Comparison of ENCODE assay signal across 1 cellular context in the genomic region with DNA sequence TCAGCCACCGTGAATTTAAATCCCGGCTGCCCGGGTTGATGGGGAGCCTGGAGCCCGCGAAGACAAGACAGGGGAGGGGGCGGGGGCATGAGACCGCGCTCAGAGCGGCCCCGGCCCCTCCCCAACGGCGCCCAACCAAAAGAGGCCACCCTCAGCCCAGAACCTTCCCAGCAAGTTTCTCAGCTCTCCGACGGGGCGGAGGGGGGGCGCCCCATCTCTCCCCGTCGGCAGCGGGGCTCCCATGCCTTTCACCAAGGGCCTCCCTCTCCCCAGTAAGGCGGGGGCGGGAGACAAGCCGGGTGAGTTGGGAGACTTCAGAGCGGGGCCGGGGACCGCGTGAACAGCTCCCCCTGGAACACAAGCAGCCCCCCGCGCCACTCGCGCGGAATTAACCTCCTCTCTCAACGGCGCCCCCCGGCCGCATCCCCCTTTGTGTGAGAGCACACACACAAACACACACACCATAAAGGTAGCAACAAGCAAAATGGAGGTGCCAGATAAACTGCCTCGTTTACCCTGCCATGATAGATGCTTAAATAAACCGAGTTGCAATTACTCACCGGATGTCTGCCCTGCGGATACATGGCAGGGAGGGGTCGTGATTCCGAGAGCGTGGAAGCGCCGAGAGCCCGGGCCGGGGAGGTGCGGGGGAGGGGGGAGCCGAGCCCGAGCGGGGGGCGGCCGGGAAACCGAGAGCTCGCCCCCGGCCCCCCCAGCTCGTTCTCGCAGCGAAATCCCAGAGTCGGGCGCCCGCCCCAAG.
TF ChIP-seq lines count a peak whose summit lies in the region.

No MANE protein-coding gene starts in this region.

TF ChIP-seq in GM23338, 12 proteins besides CTCF, POLR2A, EP300 and RAD21 (continued from another document):
- TF ChIP-seq, protein P1, sequence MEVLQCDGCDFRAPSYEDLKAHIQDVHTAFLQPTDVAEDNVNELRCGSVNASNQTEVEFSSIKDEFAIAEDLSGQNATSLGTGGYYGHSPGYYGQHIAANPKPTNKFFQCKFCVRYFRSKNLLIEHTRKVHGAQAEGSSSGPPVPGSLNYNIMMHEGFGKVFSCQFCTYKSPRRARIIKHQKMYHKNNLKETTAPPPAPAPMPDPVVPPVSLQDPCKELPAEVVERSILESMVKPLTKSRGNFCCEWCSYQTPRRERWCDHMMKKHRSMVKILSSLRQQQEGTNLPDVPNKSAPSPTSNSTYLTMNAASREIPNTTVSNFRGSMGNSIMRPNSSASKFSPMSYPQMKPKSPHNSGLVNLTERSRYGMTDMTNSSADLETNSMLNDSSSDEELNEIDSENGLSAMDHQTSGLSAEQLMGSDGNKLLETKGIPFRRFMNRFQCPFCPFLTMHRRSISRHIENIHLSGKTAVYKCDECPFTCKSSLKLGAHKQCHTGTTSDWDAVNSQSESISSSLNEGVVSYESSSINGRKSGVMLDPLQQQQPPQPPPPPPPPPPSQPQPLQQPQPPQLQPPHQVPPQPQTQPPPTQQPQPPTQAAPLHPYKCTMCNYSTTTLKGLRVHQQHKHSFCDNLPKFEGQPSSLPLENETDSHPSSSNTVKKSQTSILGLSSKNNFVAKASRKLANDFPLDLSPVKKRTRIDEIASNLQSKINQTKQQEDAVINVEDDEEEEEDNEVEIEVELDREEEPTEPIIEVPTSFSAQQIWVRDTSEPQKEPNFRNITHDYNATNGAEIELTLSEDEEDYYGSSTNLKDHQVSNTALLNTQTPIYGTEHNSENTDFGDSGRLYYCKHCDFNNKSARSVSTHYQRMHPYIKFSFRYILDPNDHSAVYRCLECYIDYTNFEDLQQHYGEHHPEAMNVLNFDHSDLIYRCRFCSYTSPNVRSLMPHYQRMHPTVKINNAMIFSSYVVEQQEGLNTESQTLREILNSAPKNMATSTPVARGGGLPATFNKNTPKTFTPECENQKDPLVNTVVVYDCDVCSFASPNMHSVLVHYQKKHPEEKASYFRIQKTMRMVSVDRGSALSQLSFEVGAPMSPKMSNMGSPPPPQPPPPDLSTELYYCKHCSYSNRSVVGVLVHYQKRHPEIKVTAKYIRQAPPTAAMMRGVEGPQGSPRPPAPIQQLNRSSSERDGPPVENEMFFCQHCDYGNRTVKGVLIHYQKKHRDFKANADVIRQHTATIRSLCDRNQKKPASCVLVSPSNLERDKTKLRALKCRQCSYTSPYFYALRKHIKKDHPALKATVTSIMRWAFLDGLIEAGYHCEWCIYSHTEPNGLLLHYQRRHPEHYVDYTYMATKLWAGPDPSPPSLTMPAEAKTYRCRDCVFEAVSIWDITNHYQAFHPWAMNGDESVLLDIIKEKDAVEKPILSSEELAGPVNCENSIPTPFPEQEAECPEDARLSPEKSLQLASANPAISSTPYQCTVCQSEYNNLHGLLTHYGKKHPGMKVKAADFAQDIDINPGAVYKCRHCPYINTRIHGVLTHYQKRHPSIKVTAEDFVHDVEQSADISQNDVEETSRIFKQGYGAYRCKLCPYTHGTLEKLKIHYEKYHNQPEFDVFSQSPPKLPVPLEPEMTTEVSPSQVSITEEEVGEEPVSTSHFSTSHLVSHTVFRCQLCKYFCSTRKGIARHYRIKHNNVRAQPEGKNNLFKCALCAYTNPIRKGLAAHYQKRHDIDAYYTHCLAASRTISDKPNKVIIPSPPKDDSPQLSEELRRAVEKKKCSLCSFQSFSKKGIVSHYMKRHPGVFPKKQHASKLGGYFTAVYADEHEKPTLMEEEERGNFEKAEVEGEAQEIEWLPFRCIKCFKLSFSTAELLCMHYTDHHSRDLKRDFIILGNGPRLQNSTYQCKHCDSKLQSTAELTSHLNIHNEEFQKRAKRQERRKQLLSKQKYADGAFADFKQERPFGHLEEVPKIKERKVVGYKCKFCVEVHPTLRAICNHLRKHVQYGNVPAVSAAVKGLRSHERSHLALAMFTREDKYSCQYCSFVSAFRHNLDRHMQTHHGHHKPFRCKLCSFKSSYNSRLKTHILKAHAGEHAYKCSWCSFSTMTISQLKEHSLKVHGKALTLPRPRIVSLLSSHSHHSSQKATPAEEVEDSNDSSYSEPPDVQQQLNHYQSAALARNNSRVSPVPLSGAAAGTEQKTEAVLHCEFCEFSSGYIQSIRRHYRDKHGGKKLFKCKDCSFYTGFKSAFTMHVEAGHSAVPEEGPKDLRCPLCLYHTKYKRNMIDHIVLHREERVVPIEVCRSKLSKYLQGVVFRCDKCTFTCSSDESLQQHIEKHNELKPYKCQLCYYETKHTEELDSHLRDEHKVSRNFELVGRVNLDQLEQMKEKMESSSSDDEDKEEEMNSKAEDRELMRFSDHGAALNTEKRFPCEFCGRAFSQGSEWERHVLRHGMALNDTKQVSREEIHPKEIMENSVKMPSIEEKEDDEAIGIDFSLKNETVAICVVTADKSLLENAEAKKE (CRISPR knock-in tag; IDR thresholded peaks at IDR 0.05) = no peak
- TF ChIP-seq EZH2phosphoT487 (IDR thresholded peaks at IDR 0.05; ENCODE audit: unreplicated experiment) (no peak), POLR2AphosphoS5 (IDR thresholded peaks at IDR 0.05; ENCODE audit: low read depth) (no peak), CREB1 (CRISPR knock-in tag; IDR thresholded peaks at IDR 0.05; ENCODE audit: low read depth) (no peak), ZNF114 (CRISPR knock-in tag; IDR thresholded peaks at IDR 0.05) (no peak), STAT1 (IDR thresholded peaks at IDR 0.05; ENCODE audit: unreplicated experiment) (no peak), EZH2 (IDR thresholded peaks at IDR 0.05; ENCODE audit: low read depth, unreplicated experiment) (no peak)
